In the genomic region with DNA sequence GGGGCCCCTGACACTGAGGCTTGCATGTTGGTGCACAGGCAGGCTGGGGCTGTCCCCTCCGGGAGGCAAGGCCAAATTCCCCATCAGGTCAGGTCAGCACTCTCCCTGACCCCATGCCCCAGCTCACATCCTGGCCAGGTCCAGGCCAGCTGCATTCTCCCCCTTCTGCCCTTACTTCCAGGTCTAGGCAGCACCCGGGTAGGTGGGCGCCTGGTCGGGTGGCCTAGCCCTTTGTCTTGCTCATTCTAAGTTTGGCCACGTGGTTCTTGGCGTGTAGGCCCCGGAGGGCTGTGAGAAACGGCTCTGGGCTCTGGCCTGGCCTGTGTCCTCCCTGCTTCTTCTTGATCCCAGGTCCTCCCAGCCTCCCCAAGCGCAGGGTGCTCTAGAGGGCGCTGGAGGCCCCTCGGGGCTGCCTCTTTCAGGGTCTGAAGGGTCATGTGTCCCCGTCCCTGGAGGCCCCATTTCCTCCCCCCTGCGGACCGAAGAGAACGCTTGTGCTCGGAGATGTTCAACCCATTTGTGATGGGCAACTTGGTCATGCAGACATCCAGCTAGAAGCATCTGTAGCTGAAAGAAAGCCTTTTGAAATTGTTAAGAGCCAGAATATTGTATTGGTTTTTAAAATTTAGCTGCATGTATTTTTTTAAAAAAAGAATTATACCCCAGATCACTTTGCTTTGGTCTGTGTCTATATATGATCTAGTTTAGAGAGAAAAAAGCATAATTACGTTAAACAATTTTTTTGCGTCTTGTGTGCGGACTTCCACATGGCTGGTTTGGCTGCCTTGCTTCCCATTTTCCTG, we compare ENCODE assay signal across 9 cellular contexts. TPM values are rescaled to one million over a fixed set of nuclear protein-coding genes. Genes with fewer than 3 reads are reported as not detected.
DNase-seq lines count a peak whose midpoint lies in the region; ATAC-seq, FAIRE-seq and TF ChIP-seq lines count a peak whose summit lies in the region.
"Had no signal": no experiment of that assay in that cellular context is flagged by ENCODE, and none has a peak within 500 bp of the region (broad histone marks: within the 10 kb centered on the region; RNA-seq: fewer than 3 reads in every experiment).

No MANE protein-coding gene starts in this region.

- H3K79me2 ChIP-seq in astrocyte (ENCODE audit: insufficient read depth, low read length), result peaks cover 86% of the 10 kb centered on the region

- H3K27ac Mint-ChIP-seq in astrocyte (ENCODE audit: unreplicated experiment), result peak overlapping the region; percentile 70

- H3K4me2 ChIP-seq in astrocyte (ENCODE audit: low read length), result peak overlapping the region; percentile 93

- H3K36me3 ChIP-seq in H7 (replicated peaks; ENCODE audit: control insufficient read depth, insufficient read depth, low read length) (no peaks in the 10 kb centered on the region), astrocyte (ENCODE audit: insufficient read depth, low read length) (no peaks in the 10 kb centered on the region), kidney epithelial cell (ENCODE audit: control insufficient read depth, insufficient read depth, low read length) (no peaks in the 10 kb centered on the region), thymus (ENCODE audit: control insufficient read depth, insufficient read depth) (no peaks in the 10 kb centered on the region)

- peak overlapping the region; percentile 72 for H3K4me3 Mint-ChIP-seq in astrocyte (ENCODE audit: unreplicated experiment)

- H3K9me3 ChIP-seq in AG04450 (ENCODE audit: control insufficient read depth, insufficient read depth, low read length), result no peaks in the 10 kb centered on the region
- no peaks in the 10 kb centered on the region for H3K9me3 ChIP-seq in astrocyte (ENCODE audit: insufficient read depth, low read depth, low read length)
- H3K9me3 ChIP-seq in thymus (ENCODE audit: control insufficient read depth), result no peaks in the 10 kb centered on the region

- H3K36me3 Mint-ChIP-seq in astrocyte (ENCODE audit: low read depth, unreplicated experiment), result no peaks in the 10 kb centered on the region

- no peak overlapping the region for H3K4me3 ChIP-seq in AG04450 (ENCODE audit: low read depth, low read length)
- H3K4me3 ChIP-seq in H7 (ENCODE audit: insufficient read depth, low read depth, low read length), result peak overlapping the region; percentile 4; the same call in 1 of the 2 replicates
- H3K4me3 ChIP-seq in astrocyte (ENCODE audit: insufficient read depth, low read depth, low read length), result peak overlapping the region; percentile 61
- no peak overlapping the region for H3K4me3 ChIP-seq in kidney epithelial cell (ENCODE audit: low read depth, low read length)
- peak overlapping the region; percentile 23 for H3K4me3 ChIP-seq in thymus (ENCODE audit: low read length)

- no peaks in the 10 kb centered on the region for H3K9me3 Mint-ChIP-seq in astrocyte (ENCODE audit: unreplicated experiment)

- peak overlapping the region; percentile 83 for H3K9ac ChIP-seq in astrocyte (ENCODE audit: low read length)

- peaks cover 8% of the 10 kb centered on the region for H4K20me1 ChIP-seq in astrocyte (ENCODE audit: insufficient read depth, low read length)

- no peaks in the 10 kb centered on the region for H3K27me3 Mint-ChIP-seq in astrocyte (ENCODE audit: low read depth, unreplicated experiment)

- TF ChIP-seq CTCF in AG04450 (IDR thresholded peaks at IDR 0.05; ENCODE audit: low read depth, low read length), result peak; percentile 30; the same call in 1 of the 2 replicates
- TF ChIP-seq CTCF in astrocyte (IDR thresholded peaks at IDR 0.05; ENCODE audit: insufficient read depth, low read depth, low read length), result peak; percentile 14
- peak; percentile 58 for TF ChIP-seq CTCF in kidney epithelial cell (IDR thresholded peaks at IDR 0.05; ENCODE audit: insufficient read depth, low read length, poor library complexity, severe bottlenecking)

- ATAC-seq in GM19452 (IDR thresholded peaks at IDR 0.05; ENCODE audit: unreplicated experiment) (no peak), HG02870 (IDR thresholded peaks at IDR 0.05; ENCODE audit: unreplicated experiment) (no peak), HG03442 (IDR thresholded peaks at IDR 0.05; ENCODE audit: unreplicated experiment) (no peak)

- CTCF ChIA-PET in AG04450 (lab: Charles Lee), result interaction anchor here (0.9 to 1.8 kb wide), 2 partner anchors 82 to 147 kb away, joined by 3 to 10 read pairs; no protein-coding TSS in a partner anchor

- H3K4me1 ChIP-seq in astrocyte (ENCODE audit: insufficient read depth, low read length), result peaks cover 51% of the 10 kb centered on the region
- peaks cover 37% of the 10 kb centered on the region for H3K4me1 ChIP-seq in thymus (ENCODE audit: control insufficient read depth, insufficient read depth, low read length)

- 27% methylated on average over 19 of the region's 19 CpGs for WGBS in thymus

- FAIRE-seq in astrocyte (lab: Jason Lieb, UNC), result no peak

- H3K27ac ChIP-seq in AG04450 (ENCODE audit: low read depth, low read length), result no peak overlapping the region
- H3K27ac ChIP-seq in astrocyte (ENCODE audit: low read depth, low read length), result peak overlapping the region; percentile 7
- H3K27ac ChIP-seq in thymus (ENCODE audit: low read depth), result no peak overlapping the region
- H3K27ac ChIP-seq: epithelial cell of prostate had no signal

- DNase-seq in AG04450 (ENCODE audit: low read depth, low spot score) (no peak), H7 (peak; percentile 90), astrocyte (ENCODE audit: low read depth) (no peak), kidney epithelial cell (ENCODE audit: low read depth) (no peak)

- POLR2A ChIA-PET in AG04450 (lab: Yijun Ruan, JAX), result no interaction called here

- no peaks in the 10 kb centered on the region for H3K27me3 ChIP-seq in AG04450 (ENCODE audit: control insufficient read depth, insufficient read depth, low read length)
- peaks cover 41% of the 10 kb centered on the region; the same call in 1 of the 2 replicates for H3K27me3 ChIP-seq in H7 (ENCODE audit: control insufficient read depth, insufficient read depth, low read length)
- H3K27me3 ChIP-seq in astrocyte (ENCODE audit: insufficient read depth, low read length), result no peaks in the 10 kb centered on the region
- no peaks in the 10 kb centered on the region for H3K27me3 ChIP-seq in kidney epithelial cell (ENCODE audit: control insufficient read depth, insufficient read depth, low read length)
- peaks cover 3% of the 10 kb centered on the region for H3K27me3 ChIP-seq in thymus (ENCODE audit: control insufficient read depth, insufficient read depth)

- peak overlapping the region; percentile 4 for H2AFZ ChIP-seq in astrocyte (ENCODE audit: low read depth, low read length)

- peaks cover 40% of the 10 kb centered on the region for H3K4me1 Mint-ChIP-seq in astrocyte (ENCODE audit: low read depth, unreplicated experiment)

RNA-seq across cellular contexts. Expression of a gene that starts 6.7 kb away (rescaled TPM):
- 1.3 and 2.5 TPM in 2 replicates for polyA plus RNA-seq in AG04450 (2011; rRNA removed)
- 3.3 and 6.3 TPM in 2 replicates for polyA minus RNA-seq in AG04450 (2011; rRNA and poly(A)+ RNA removed)
- 8.7 and 19.7 TPM in 2 replicates for total RNA-seq in H7 (2014; rRNA removed; shearing (Covaris generic))
- 18.5 TPM in 2 replicates for total RNA-seq in astrocyte
- 6.6 and 15.1 TPM in 2 replicates for total RNA-seq in kidney epithelial cell
- polyA plus RNA-seq in thymus, result 7.3 TPM

Comparison
In these comparisons a context has a peak if more than half of its experiments do, and no peak if none do; other contexts are left out.
1. H3K4me3 ChIP-seq: peak in H7 (single experiment), astrocyte (single experiment) and thymus (single experiment); none in AG04450 (single experiment) and kidney epithelial cell (single experiment).
2. Peak in every context shown above with its lines, with median percentiles within 50 percentile points of each other: CTCF ChIP-seq.